In the genomic region with DNA sequence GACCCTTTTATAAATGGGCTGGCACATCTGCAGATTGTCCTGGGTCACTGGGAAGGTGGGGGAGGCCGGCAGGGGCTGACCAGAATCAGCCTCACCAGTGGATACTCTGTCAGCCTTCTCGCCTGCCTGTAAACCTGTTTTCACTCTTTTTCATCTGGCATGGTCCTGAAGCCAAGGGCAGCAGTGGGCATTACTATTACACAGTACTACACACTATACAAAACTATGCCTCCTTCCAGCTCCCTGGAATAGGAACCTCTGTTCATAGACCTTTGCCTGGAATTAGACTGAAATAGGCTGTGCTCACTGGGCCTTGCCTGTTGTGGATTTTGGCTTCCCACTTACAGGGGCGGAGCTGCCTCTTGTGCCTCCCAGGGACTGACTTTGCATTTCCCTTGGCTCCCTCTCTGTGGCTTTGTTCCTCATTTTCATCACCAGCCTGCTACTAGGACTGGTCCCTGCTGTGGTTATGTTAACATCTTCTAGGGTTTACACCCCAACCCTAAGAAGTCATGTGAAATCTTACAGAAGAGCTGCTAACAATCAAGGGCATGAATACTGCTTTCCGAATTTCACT, we compare ENCODE assay signal across 10 cellular contexts.
DNase-seq lines count a peak whose midpoint lies in the region; ATAC-seq and TF ChIP-seq lines count a peak whose summit lies in the region.
"Had no signal": no experiment of that assay in that cellular context is flagged by ENCODE, and none has a peak within 500 bp of the region (broad histone marks: within the 10 kb centered on the region; RNA-seq: fewer than 3 reads in every experiment).

No MANE protein-coding gene starts in this region.

- H3K36me3 ChIP-seq in lower lobe of right lung (no peaks in the 10 kb centered on the region), upper lobe of right lung (no peaks in the 10 kb centered on the region)

- TF ChIP-seq CTCF in chondrocyte (IDR thresholded peaks at IDR 0.05) = no peak
- TF ChIP-seq CTCF in lower lobe of right lung (IDR thresholded peaks at IDR 0.05) = no peak
- no peak for TF ChIP-seq CTCF in upper lobe of right lung (IDR thresholded peaks at IDR 0.05)

- no peaks in the 10 kb centered on the region for H3K9me3 Mint-ChIP-seq in chondrocyte (ENCODE audit: low read depth)

- H3K27me3 ChIP-seq in lower lobe of right lung (ENCODE audit: low read depth) (no peaks in the 10 kb centered on the region), upper lobe of right lung (no peaks in the 10 kb centered on the region)

- H3K4me3 Mint-ChIP-seq in chondrocyte (ENCODE audit: unreplicated experiment) = no peak overlapping the region

- DNase-seq in NCI-H446 (lab: John Stamatoyannopoulos, UW) (peak; percentile 41 to 70), chondrocyte (ENCODE audit: low spot score) (no peak), lower lobe of right lung (no peak), upper lobe of right lung (no peak), NCI-H146 (lab: John Stamatoyannopoulos, UW) (no peak)
- no peak for DNase-seq in stimulated activated naive CD4-positive, alpha-beta T cell treated with Interleukin-2 at 50 U/mL for 16 hours (lab: John Stamatoyannopoulos, UW)
- DNase-seq in activated CD4-positive, alpha-beta T cell treated with anti-CD3 and anti-CD28 coated beads, Interleukin-2, amount 50 U/mL, for 48 hours = no peak
- DNase-seq: activated naive CD4-positive, alpha-beta T cell treated with Interleukin-2 at 50 U/mL for 16 hours; T-helper 1 cell had no signal

- H3K4me1 ChIP-seq in lower lobe of right lung = peaks cover 29% of the 10 kb centered on the region
- peaks cover 27% of the 10 kb centered on the region for H3K4me1 ChIP-seq in upper lobe of right lung

- peak; percentile 49 to 86 for ATAC-seq in lower lobe of right lung
- ATAC-seq in upper lobe of right lung = peak; percentile 94
- no peak for ATAC-seq in HG02798 (IDR thresholded peaks at IDR 0.05; ENCODE audit: poor library complexity, unreplicated experiment)

- H3K4me1 Mint-ChIP-seq in chondrocyte (ENCODE audit: low read depth) = peaks cover 75% of the 10 kb centered on the region

- peak overlapping the region; percentile 87 for H3K27ac Mint-ChIP-seq in chondrocyte (ENCODE audit: unreplicated experiment)

- H3K27me3 Mint-ChIP-seq in chondrocyte (ENCODE audit: low read depth) = no peaks in the 10 kb centered on the region

- no peak overlapping the region for H3K27ac ChIP-seq in lower lobe of right lung
- peak overlapping the region; percentile 32 for H3K27ac ChIP-seq in upper lobe of right lung

- H3K9me3 ChIP-seq in lower lobe of right lung (no peaks in the 10 kb centered on the region), upper lobe of right lung (no peaks in the 10 kb centered on the region)

- H3K4me3 ChIP-seq in lower lobe of right lung (no peak overlapping the region), upper lobe of right lung (no peak overlapping the region)

- intact Hi-C loops in lower lobe of right lung (cut with DNase I) (no loop called here), upper lobe of right lung (cut with DNase I) (no loop called here)

- peaks cover 9% of the 10 kb centered on the region for H3K36me3 Mint-ChIP-seq in chondrocyte (ENCODE audit: low read depth)

Comparison
In these comparisons a context has a peak if more than half of its experiments do, and no peak if none do; other contexts are left out.
1. DNase-seq: peak in NCI-H446 (2 of 2); none in chondrocyte (single experiment), lower lobe of right lung (single experiment), upper lobe of right lung (single experiment), stimulated activated naive CD4-positive, alpha-beta T cell treated with Interleukin-2 at 50 U/mL for 16 hours (single experiment), activated CD4-positive, alpha-beta T cell treated with anti-CD3 and anti-CD28 coated beads, Interleukin-2, amount 50 U/mL, for 48 hours (0 of 2) and NCI-H146 (single experiment).